9 cellular contexts compared by ENCODE assay signal in genomic region chr3:129016725-129017530, GRCh38. TPM values are rescaled to one million over a fixed set of nuclear protein-coding genes. Genes with fewer than 3 reads are reported as not detected.
A peak's percentile ranks its signal among the peaks of the same experiment; 100 is the strongest.
DNase-seq lines count a peak whose midpoint lies in the region; ATAC-seq, FAIRE-seq and TF ChIP-seq lines count a peak whose summit lies in the region.
"Had no signal": no experiment of that assay in that cellular context is flagged by ENCODE, and none has a peak within 500 bp of the region (broad histone marks: within the 10 kb centered on the region; RNA-seq: fewer than 3 reads in every experiment).

No MANE protein-coding gene starts in this region.

- no peak overlapping the region for H2BK15ac ChIP-seq in H1 (ENCODE audit: low read length)

- H4K5ac ChIP-seq in H1 (ENCODE audit: insufficient read length, low read depth, low read length): no peak overlapping the region

- H2BK120ac ChIP-seq in H1 (replicated peaks; ENCODE audit: low read depth, low read length): no peak overlapping the region

- H3K36me3 ChIP-seq in H1 (ENCODE audit: control insufficient read depth in 2 of 4, insufficient read depth in 4 of 4, low read length in 3 of 4): no peaks in the 10 kb centered on the region
- H3K36me3 ChIP-seq in BE2C: no peaks in the 10 kb centered on the region

- no peak for TF ChIP-seq RAD21 in H1 (IDR thresholded peaks at IDR 0.05 in 1 of 2, conservative IDR thresholded peaks at IDR 0.05 in 1 of 2; ENCODE audit: low read depth in 2 of 2, low read length in 2 of 2)

- CTCF ChIA-PET in H1 (lab: Charles Lee; ENCODE audit: partially characterized antibody): interaction anchor here (0.8 to 3.5 kb wide), 15 partner anchors 10 to 228 kb away, joined by 3 to 25 read pairs (median 4); partner anchors contain the start of genes EFCC1 and GP9

- H3K4me3 Mint-ChIP-seq in stimulated activated effector memory CD8-positive, alpha-beta T cell treated with anti-CD3 and anti-CD28 coated beads, Interleukin-12 subunit alpha, Interleukin-12 subunit beta, amount 100 ng/mL, for 72 hours: peak overlapping the region; percentile 72
- H3K4me3 Mint-ChIP-seq: WTC11 had no signal

- H4K91ac ChIP-seq in H1 (replicated peaks; ENCODE audit: insufficient read length, low read length): no peak overlapping the region

- H3K14ac ChIP-seq in H1 (ENCODE audit: insufficient read length): no peak overlapping the region

- H3K9ac ChIP-seq in H1 (replicated peaks in 1 of 4; ENCODE audit: extremely low read depth in 1 of 4, low read depth in 3 of 4, low read length in 3 of 4): no peak overlapping the region

- TF ChIP-seq CTCF in GM20000 (IDR thresholded peaks at IDR 0.05; ENCODE audit: extremely low read depth, missing control alignments): no peak
- no peak for TF ChIP-seq CTCF in H1 (IDR thresholded peaks at IDR 0.05; ENCODE audit: control extremely low read depth in 1 of 3, insufficient read depth in 1 of 3, low read depth in 1 of 3, low read length in 3 of 3)
- TF ChIP-seq CTCF in BE2C (IDR thresholded peaks at IDR 0.05; ENCODE audit: low read depth, low read length): no peak

- H3K27ac ChIP-seq in H1 (ENCODE audit: low read depth, low read length): no peak overlapping the region

- no peaks in the 10 kb centered on the region for H4K20me1 ChIP-seq in H1 (replicated peaks in 1 of 2; ENCODE audit: control insufficient read depth in 1 of 2, insufficient read depth in 2 of 2, low read length in 2 of 2)

- H3K36me3 Mint-ChIP-seq in stimulated activated effector memory CD8-positive, alpha-beta T cell treated with anti-CD3 and anti-CD28 coated beads, Interleukin-12 subunit alpha, Interleukin-12 subunit beta, amount 100 ng/mL, for 72 hours: no peaks in the 10 kb centered on the region
- H3K36me3 Mint-ChIP-seq: WTC11 had no signal

- H3K79me2 ChIP-seq in H1 (ENCODE audit: control insufficient read depth in 1 of 2, insufficient read depth in 2 of 2, low read length in 2 of 2): no peaks in the 10 kb centered on the region

- POLR2A ChIA-PET in H1 (lab: Charles Lee; ENCODE audit: partially characterized antibody): interaction anchor here (1.0 kb wide), 1 partner anchor 9 kb away, joined by 4 read pairs; no protein-coding TSS in a partner anchor

- 91% methylated on average over 13 of the region's 15 CpGs; no CpG with 5 or more reads in 1 of the 2 experiments for WGBS in H1 (ENCODE audit: extremely low coverage in 1 of 2, insufficient coverage in 1 of 2, insufficient read length in 1 of 2, insufficient replicate concordance in 2 of 2, low coverage in 1 of 2, low lambda C conversion rate in 2 of 2, missing lambda C conversion rate in 1 of 2), 2 experiments

- no peak for TF ChIP-seq EP300 in H1 (IDR thresholded peaks at IDR 0.05; ENCODE audit: borderline replicate concordance in 1 of 2, low read depth in 2 of 2, low read length in 2 of 2)

- H3K18ac ChIP-seq in H1 (ENCODE audit: extremely low read depth, low read length): no peak overlapping the region

- no peaks in the 10 kb centered on the region for H3K23me2 ChIP-seq in H1 (ENCODE audit: low read depth, low read length)

- 0 out of 2 replicates have a peak overlapping the region, but pooled peaks have one; percentile 9 for H2AK5ac ChIP-seq in H1 (ENCODE audit: low read depth, low read length)

- H3K4me2 ChIP-seq in H1 (ENCODE audit: insufficient read depth in 1 of 2, low read depth in 2 of 2, low read length in 2 of 2): no peak overlapping the region

- DNase-seq in GM20000 (ENCODE audit: low spot score) (peak; percentile 76), NCI-H226 (peak; percentile 17), H1 (ENCODE audit: low read depth in 1 of 2, low spot score in 2 of 2) (no peak), BE2C (no peak), amygdala (lab: John Stamatoyannopoulos, UW) (no peak), nucleus accumbens (lab: John Stamatoyannopoulos, UW) (no peak)
- DNase-seq in stimulated activated effector memory CD8-positive, alpha-beta T cell treated with anti-CD3 and anti-CD28 coated beads, Interleukin-12 subunit alpha, Interleukin-12 subunit beta, amount 100 ng/mL, for 72 hours (ENCODE audit: low spot score in 2 of 2): no peak
- no peak for DNase-seq in stimulated activated CD4-positive, alpha-beta T cell treated with anti-CD3 and anti-CD28 coated beads, Interleukin-15, amount 100 ng/mL, for 24 hours

- H3K27ac Mint-ChIP-seq in stimulated activated effector memory CD8-positive, alpha-beta T cell treated with anti-CD3 and anti-CD28 coated beads, Interleukin-12 subunit alpha, Interleukin-12 subunit beta, amount 100 ng/mL, for 72 hours: peak overlapping the region; percentile 98
- H3K27ac Mint-ChIP-seq: WTC11 had no signal

- no peak overlapping the region for H2BK20ac ChIP-seq in H1 (ENCODE audit: low read length)

- no peak for FAIRE-seq in H1 (lab: Jason Lieb, UNC)

- H2BK5ac ChIP-seq in H1 (ENCODE audit: low read depth, low read length): no peak overlapping the region

- TF ChIP-seq POLR2A in H1 (IDR thresholded peaks at IDR 0.05; ENCODE audit: control extremely low read depth in 1 of 2, low read depth in 2 of 2, low read length in 2 of 2): no peak

- H3K9me3 Mint-ChIP-seq in stimulated activated effector memory CD8-positive, alpha-beta T cell treated with anti-CD3 and anti-CD28 coated beads, Interleukin-12 subunit alpha, Interleukin-12 subunit beta, amount 100 ng/mL, for 72 hours: no peaks in the 10 kb centered on the region

- H2AFZ ChIP-seq in H1 (ENCODE audit: low read length): no peak overlapping the region

- peaks cover 39% of the 10 kb centered on the region for H3K4me1 Mint-ChIP-seq in stimulated activated effector memory CD8-positive, alpha-beta T cell treated with anti-CD3 and anti-CD28 coated beads, Interleukin-12 subunit alpha, Interleukin-12 subunit beta, amount 100 ng/mL, for 72 hours

- H2BK12ac ChIP-seq in H1 (ENCODE audit: low read depth, low read length): no peak overlapping the region

- ATAC-seq in stimulated activated effector memory CD8-positive, alpha-beta T cell treated with anti-CD3 and anti-CD28 coated beads, Interleukin-12 subunit alpha, Interleukin-12 subunit beta, amount 100 ng/mL, for 72 hours: peak; percentile 62

- H4K8ac ChIP-seq in H1 (ENCODE audit: extremely low read depth, insufficient read depth, low read length): no peak overlapping the region

- H3K4ac ChIP-seq in H1 (replicated peaks; ENCODE audit: insufficient read length, low read depth, low read length): no peak overlapping the region

- H3K4me1 ChIP-seq in H1 (replicated peaks in 1 of 4; ENCODE audit: control insufficient read depth in 3 of 4, insufficient read depth in 4 of 4, low read length in 3 of 4): peaks cover 0 to 7% (median 1%) of the 10 kb centered on the region in 4 experiments; a peak in 2 of 7 replicates
- H3K4me1 ChIP-seq in BE2C: peaks cover 5% of the 10 kb centered on the region; the same call in 1 of the 2 replicates

- no peak overlapping the region for H3K23ac ChIP-seq in H1 (ENCODE audit: insufficient read length)

- H3K4me3 ChIP-seq in H1 (ENCODE audit: extremely low read depth in 1 of 4, insufficient read depth in 2 of 4, low read depth in 3 of 4, low read length in 4 of 4) (no peak overlapping the region), BE2C (ENCODE audit: low read depth, low read length) (no peak overlapping the region)

- H3K27me3 ChIP-seq in H1 (replicated peaks in 1 of 4; ENCODE audit: control insufficient read depth in 3 of 4, extremely low read depth in 1 of 4, insufficient read depth in 3 of 4, low read length in 3 of 4) (peaks cover 0 to 4% (median 0%) of the 10 kb centered on the region in 4 experiments; a peak in 1 of 7 replicates), BE2C (no peaks in the 10 kb centered on the region)

- H3K79me1 ChIP-seq in H1 (ENCODE audit: low read depth, low read length): no peaks in the 10 kb centered on the region

- H3K9me3 ChIP-seq in H1 (ENCODE audit: insufficient read depth in 2 of 2, low read depth in 1 of 2, low read length in 1 of 2): no peaks in the 10 kb centered on the region
- no peaks in the 10 kb centered on the region for H3K9me3 ChIP-seq in BE2C

- no peak overlapping the region for H3K56ac ChIP-seq in H1 (replicated peaks; ENCODE audit: insufficient read length, low read depth, low read length)

TF ChIP-seq in H1, 55 proteins besides CTCF, POLR2A, EP300 and RAD21 (continues in another document):
- TF ChIP-seq EZH2 (IDR thresholded peaks at IDR 0.05; ENCODE audit: low read depth, low read length, severe bottlenecking): no peak

RNA-seq across cellular contexts. Expression of gene EFCC1, which starts 15.8 kb away (rescaled TPM):
- total RNA-seq in H1 (2021; fragmentation: NEBNext Ultra II Directional; extraction: Animal tissue kit (Norgen Biotek cat#: 25700)): 0.37 and 0.44 TPM in 2 replicates
- 0.14 and 0.30 TPM in 2 replicates for polyA plus RNA-seq in H1 (2011; rRNA removed)
- 0.18 TPM for polyA plus RNA-seq in H1 (2011; cell fraction: cytosol; rRNA removed)
- polyA plus RNA-seq in H1 (2011; cell fraction: nucleus; rRNA removed): 0.40 TPM
- 0.08 to 0.13 TPM in 2 of 4 replicates, not detected in the others for polyA plus RNA-seq in H1 (2012, experiment 1 of 2)
- 0.10 TPM for polyA plus RNA-seq in H1 (2012, experiment 2 of 2)
- polyA plus RNA-seq in H1 (2013, experiment 1 of 2): 0.02 TPM
- polyA plus RNA-seq in H1 (2013, experiment 2 of 2): 0.07 TPM
- polyA minus RNA-seq in H1 (2011; rRNA and poly(A)+ RNA removed): 0.32 and 0.41 TPM in 2 replicates
- not detected for polyA minus RNA-seq in H1 (2011; cell fraction: cytosol; rRNA and poly(A)+ RNA removed)
- 0.20 TPM for polyA minus RNA-seq in H1 (2011; cell fraction: nucleus; rRNA and poly(A)+ RNA removed)
- polyA plus RNA-seq in BE2C (2012; ENCODE audit: insufficient read depth, insufficient read length, low read depth): not detected

RNA-seq across cellular contexts. Expression of gene CFAP92, which starts 23.1 kb away (rescaled TPM):
- total RNA-seq in H1 (2021; fragmentation: NEBNext Ultra II Directional; extraction: Animal tissue kit (Norgen Biotek cat#: 25700)): 2.0 and 2.4 TPM in 2 replicates
- polyA plus RNA-seq in H1 (2011; rRNA removed): 0.77 and 1.2 TPM in 2 replicates
- 0.94 TPM for polyA plus RNA-seq in H1 (2011; cell fraction: cytosol; rRNA removed)
- 1.2 TPM for polyA plus RNA-seq in H1 (2011; cell fraction: nucleus; rRNA removed)
- polyA plus RNA-seq in H1 (2012, experiment 1 of 2): 1.1 to 1.6 TPM (median 1.2 TPM) in 4 replicates
- polyA plus RNA-seq in H1 (2012, experiment 2 of 2): 0.60 TPM
- polyA plus RNA-seq in H1 (2013, experiment 1 of 2): 1.4 TPM
- polyA plus RNA-seq in H1 (2013, experiment 2 of 2): 1.6 TPM
- polyA minus RNA-seq in H1 (2011; rRNA and poly(A)+ RNA removed): 1.00 and 1.1 TPM in 2 replicates
- 0.73 TPM for polyA minus RNA-seq in H1 (2011; cell fraction: cytosol; rRNA and poly(A)+ RNA removed)
- polyA minus RNA-seq in H1 (2011; cell fraction: nucleus; rRNA and poly(A)+ RNA removed): 2.2 TPM
- polyA plus RNA-seq in BE2C (2012; ENCODE audit: insufficient read depth, insufficient read length, low read depth): 0.68 TPM

RNA-seq across cellular contexts. Expression of gene GP9, which starts 43.7 kb away (rescaled TPM):
- not detected in 2 replicates for total RNA-seq in H1 (2021; fragmentation: NEBNext Ultra II Directional; extraction: Animal tissue kit (Norgen Biotek cat#: 25700))
- polyA plus RNA-seq in H1 (2011; rRNA removed): not detected in 2 replicates
- polyA plus RNA-seq in H1 (2011; cell fraction: cytosol; rRNA removed): not detected
- not detected for polyA plus RNA-seq in H1 (2011; cell fraction: nucleus; rRNA removed)
- not detected in 4 replicates for polyA plus RNA-seq in H1 (2012, experiment 1 of 2)
- polyA plus RNA-seq in H1 (2012, experiment 2 of 2): not detected
- not detected for polyA plus RNA-seq in H1 (2013, experiment 1 of 2)
- polyA plus RNA-seq in H1 (2013, experiment 2 of 2): not detected
- not detected in 2 replicates for polyA minus RNA-seq in H1 (2011; rRNA and poly(A)+ RNA removed)
- not detected for polyA minus RNA-seq in H1 (2011; cell fraction: cytosol; rRNA and poly(A)+ RNA removed)
- not detected for polyA minus RNA-seq in H1 (2011; cell fraction: nucleus; rRNA and poly(A)+ RNA removed)
- not detected for polyA plus RNA-seq in BE2C (2012; ENCODE audit: insufficient read depth, insufficient read length, low read depth)
- total RNA-seq: WTC11 had no signal

Comparison
In these comparisons a context has a peak if more than half of its experiments do, and no peak if none do; other contexts are left out.
1. DNase-seq: peak in GM20000 (single experiment) and NCI-H226 (single experiment); none in H1 (0 of 2), stimulated activated effector memory CD8-positive, alpha-beta T cell treated with anti-CD3 and anti-CD28 coated beads, Interleukin-12 subunit alpha, Interleukin-12 subunit beta, amount 100 ng/mL, for 72 hours (0 of 2), BE2C (single experiment), amygdala (0 of 56), nucleus accumbens (0 of 56) and stimulated activated CD4-positive, alpha-beta T cell treated with anti-CD3 and anti-CD28 coated beads, Interleukin-15, amount 100 ng/mL, for 24 hours (single experiment).